ENCODE assay signal across 17 cellular contexts in genomic region chr1:112146201-112146715, GRCh38.
"Had no signal": no experiment of that assay in that cellular context is flagged by ENCODE, and none has a peak within 500 bp of the region (broad histone marks: within the 10 kb centered on the region; RNA-seq: fewer than 3 reads in every experiment).

No MANE protein-coding gene starts in this region.

- DNase-seq: activated CD4-positive, alpha-beta T cell treated with anti-CD3 and anti-CD28 coated beads, Interleukin-2, amount 10 ng/mL, durations not matched to agents 24 days and 14 days; activated CD8-positive, alpha-beta memory T cell treated with anti-CD3 and anti-CD28 coated beads, Interleukin-2, amount 10 ng/mL, durations not matched to agents 7 days and 5 days; activated CD8-positive, alpha-beta T cell treated with anti-CD3 and anti-CD28 coated beads for 36 hours; activated gamma-delta T cell treated with Interleukin-2 at 50 U/mL for 16 hours; activated T-cell treated with anti-CD3 and anti-CD28 coated beads for 4 hours; anterior cingulate cortex; body of pancreas; dermis blood vessel endothelial cell; effector CD8-positive, alpha-beta T cell; erythroblast; foreskin fibroblast; immature natural killer cell; naive thymus-derived CD8-positive, alpha-beta T cell; small intestine; stimulated activated CD4-positive, alpha-beta T cell treated with anti-CD3 and anti-CD28 coated beads, Interleukin-2, amount 100 ng/mL, for 24 hours; stimulated activated naive CD8-positive, alpha-beta T cell treated with anti-CD3 and anti-CD28 coated beads, Interleukin-15, amount 100 ng/mL, for 72 hours; tibial artery had no signal
